ENCODE assay signal across 25 cellular contexts in the genomic region with DNA sequence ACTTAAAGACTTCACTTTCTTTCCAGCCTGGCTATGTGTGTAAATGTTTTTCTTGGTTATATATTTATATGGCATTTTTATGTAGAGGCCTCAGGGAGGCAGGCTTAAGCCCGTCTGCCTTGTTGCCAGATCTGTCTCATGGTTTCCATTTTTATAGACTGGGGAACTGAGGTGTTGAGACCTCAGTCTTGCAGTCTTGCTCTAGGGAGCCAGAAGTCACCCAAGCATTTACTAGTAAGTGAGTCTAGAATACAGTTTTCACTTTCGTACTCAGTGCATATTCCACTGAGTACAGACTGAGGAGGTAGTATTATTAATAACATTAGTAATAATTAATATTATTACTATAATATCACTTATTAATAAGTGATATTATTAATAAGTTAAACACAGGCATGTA.
"Had no signal": no experiment of that assay in that cellular context is flagged by ENCODE, and none has a peak within 500 bp of the region (broad histone marks: within the 10 kb centered on the region; RNA-seq: fewer than 3 reads in every experiment).

No MANE protein-coding gene starts in this region.

- ATAC-seq: body of pancreas; foreskin keratinocyte; mucosa of descending colon; natural killer cell treated with Interleukin-12 subunit alpha and Interleukin-12 subunit beta and Interleukin-15 and Interleukin-18, amount 100 ng/mL, for 72 hours; stimulated activated naive B cell treated with anti-CD40 and anti-IgM and Interleukin-4, amounts not matched to agents 10 μg/mL and 1 μg/mL and 100 μg/mL, for 72 hours; upper lobe of right lung had no signal

- H3K36me3 Mint-ChIP-seq: activated naive CD8-positive, alpha-beta T cell treated with anti-CD3 and anti-CD28 coated beads for 36 hours; natural killer cell treated with Interleukin-12 subunit alpha and Interleukin-12 subunit beta and Interleukin-15 and Interleukin-18, amount 100 ng/mL, for 72 hours; stimulated activated naive B cell treated with anti-CD40 and anti-IgM and Interleukin-4, amounts not matched to agents 10 μg/mL and 1 μg/mL and 100 μg/mL, for 72 hours had no signal

- H3K27me3 ChIP-seq: adrenal gland, body of pancreas, esophagus muscularis mucosa, foreskin keratinocyte, right atrium auricular region, stomach, tibial artery, upper lobe of right lung had no signal

- H3K27ac ChIP-seq: adrenal gland, body of pancreas, esophagus muscularis mucosa, foreskin keratinocyte, left ventricle myocardium inferior, right atrium auricular region, stomach, tibial artery, upper lobe of right lung had no signal

- H3K4me3 Mint-ChIP-seq: activated naive CD8-positive, alpha-beta T cell treated with anti-CD3 and anti-CD28 coated beads for 36 hours; natural killer cell treated with Interleukin-12 subunit alpha and Interleukin-12 subunit beta and Interleukin-15 and Interleukin-18, amount 100 ng/mL, for 72 hours; stimulated activated naive B cell treated with anti-CD40 and anti-IgM and Interleukin-4, amounts not matched to agents 10 μg/mL and 1 μg/mL and 100 μg/mL, for 72 hours had no signal

- H3K9me3 Mint-ChIP-seq: activated naive CD8-positive, alpha-beta T cell treated with anti-CD3 and anti-CD28 coated beads for 36 hours had no signal

- DNase-seq: activated CD4-positive, alpha-beta T cell treated with anti-CD3 and anti-CD28 coated beads for 4 hours; activated CD4-positive, alpha-beta T cell treated with anti-CD3 and anti-CD28 coated beads, Interleukin-2, amount 50 U/mL, for 4 hours; activated effector memory CD4-positive, alpha-beta T cell treated with Interleukin-2 at 50 U/mL for 16 hours; activated naive CD4-positive, alpha-beta T cell treated with Interleukin-2 at 50 U/mL for 16 hours; activated naive CD8-positive, alpha-beta T cell treated with anti-CD3 and anti-CD28 coated beads for 36 hours; activated T-cell treated with anti-CD3 and anti-CD28 coated beads for 4 hours; adrenal gland; aorta; body of pancreas; dermis blood vessel endothelial cell; effector CD4-positive, alpha-beta T cell; foreskin keratinocyte; kidney glomerular epithelial cell; left ventricle myocardium inferior; mucosa of descending colon; stimulated activated CD4-positive, alpha-beta T cell treated with anti-CD3 and anti-CD28 coated beads, Interleukin-15, amount 100 ng/mL, for 24 hours; stimulated activated CD4-positive, alpha-beta T cell treated with anti-CD3 and anti-CD28 coated beads, Interleukin-2, amount 100 ng/mL, for 24 hours; stimulated activated naive B cell treated with anti-CD40 and anti-IgM and Interleukin-4, amounts not matched to agents 10 μg/mL and 1 μg/mL and 100 μg/mL, for 72 hours; stomach; tibial artery; upper lobe of right lung had no signal

- H3K4me1 Mint-ChIP-seq: activated naive CD8-positive, alpha-beta T cell treated with anti-CD3 and anti-CD28 coated beads for 36 hours; stimulated activated naive B cell treated with anti-CD40 and anti-IgM and Interleukin-4, amounts not matched to agents 10 μg/mL and 1 μg/mL and 100 μg/mL, for 72 hours had no signal

- H3K4me1 ChIP-seq: adrenal gland, body of pancreas, esophagus muscularis mucosa, foreskin keratinocyte, left ventricle myocardium inferior, right atrium auricular region, stomach, tibial artery, upper lobe of right lung had no signal

- H3K36me3 ChIP-seq: adrenal gland, esophagus muscularis mucosa, left ventricle myocardium inferior, right atrium auricular region, stomach, tibial artery, upper lobe of right lung had no signal

- H3K27ac Mint-ChIP-seq: activated naive CD8-positive, alpha-beta T cell treated with anti-CD3 and anti-CD28 coated beads for 36 hours; natural killer cell treated with Interleukin-12 subunit alpha and Interleukin-12 subunit beta and Interleukin-15 and Interleukin-18, amount 100 ng/mL, for 72 hours; stimulated activated naive B cell treated with anti-CD40 and anti-IgM and Interleukin-4, amounts not matched to agents 10 μg/mL and 1 μg/mL and 100 μg/mL, for 72 hours had no signal

- H3K4me3 ChIP-seq: adrenal gland, body of pancreas, esophagus muscularis mucosa, left ventricle myocardium inferior, lung, mucosa of descending colon, right atrium auricular region, stomach, tibial artery, upper lobe of right lung had no signal

- H3K9me3 ChIP-seq: adrenal gland, body of pancreas, mucosa of descending colon, tibial artery, upper lobe of right lung had no signal
